ENCODE assay signal across 1 cellular context in genomic region chr5:10750909-10751308, GRCh38.
TF ChIP-seq lines count a peak whose summit lies in the region.

No MANE protein-coding gene starts in this region.

TF ChIP-seq in GM12878, 131 proteins besides CTCF, POLR2A, EP300 and RAD21:
- TF ChIP-seq POLR2AphosphoS5 (IDR thresholded peaks at IDR 0.05; ENCODE audit: low read length) = no peak
- no peak for TF ChIP-seq MAX (IDR thresholded peaks at IDR 0.05; ENCODE audit: low read depth, low read length)
- 0 out of 2 replicates have a peak, but pooled peaks have one; percentile 9 for TF ChIP-seq SPI1 (IDR thresholded peaks at IDR 0.05; ENCODE audit: borderline replicate concordance, insufficient read depth, low read depth, low read length)
- TF ChIP-seq ETV6 (conservative IDR thresholded peaks at IDR 0.05 in 1 of 2, IDR thresholded peaks at IDR 0.05 in 1 of 2; ENCODE audit: borderline replicate concordance in 1 of 2, low read depth in 1 of 2) = no peak
- TF ChIP-seq FOXK2 (IDR thresholded peaks at IDR 0.05) = no peak
- TF ChIP-seq ZNF274 (IDR thresholded peaks at IDR 0.05; ENCODE audit: insufficient read depth, insufficient read length) = no peak
- no peak for TF ChIP-seq RBBP5 (conservative IDR thresholded peaks at IDR 0.05)
- no peak for TF ChIP-seq IRF4 (IDR thresholded peaks at IDR 0.05; ENCODE audit: low read depth, low read length)
